25 cellular contexts compared by ENCODE assay signal in genomic region chrX:29297171-29297800, GRCh38.
DNase-seq lines count a peak whose midpoint lies in the region; ATAC-seq, FAIRE-seq and TF ChIP-seq lines count a peak whose summit lies in the region.
"Had no signal": no experiment of that assay in that cellular context is flagged by ENCODE, and none has a peak within 500 bp of the region (broad histone marks: within the 10 kb centered on the region; RNA-seq: fewer than 3 reads in every experiment).

No MANE protein-coding gene starts in this region.

- TF ChIP-seq POLR2A in esophagus muscularis mucosa (IDR thresholded peaks at IDR 0.05; ENCODE audit: low read depth): no peak

- no peak for ATAC-seq in pancreas
- ATAC-seq in HG02981 (IDR thresholded peaks at IDR 0.05; ENCODE audit: unreplicated experiment): no peak
- ATAC-seq: CD8-positive, alpha-beta T cell; T-cell had no signal

- H3K27me3 ChIP-seq in HAP-1 (ENCODE audit: low read depth) (no peaks in the 10 kb centered on the region), HUES64 (ENCODE audit: insufficient read depth, low read length) (no peaks in the 10 kb centered on the region), pancreas (peaks cover 0 to 7% (median 2%) of the 10 kb centered on the region in 4 donors), esophagus muscularis mucosa (no peaks in the 10 kb centered on the region)
- H3K27me3 ChIP-seq: MG63 had no signal

- in situ Hi-C loops in HAP-1 (cut with MboI; ENCODE audit: low sequenced_read_pairs): no loop called here

- 14% methylated on average over 2 of the region's 4 CpGs for WGBS in HUES64
- 36 to 40% methylated on average over 4 of the region's 4 CpGs for WGBS in pancreas, 2 donors
- WGBS in esophagus muscularis mucosa: 34% methylated on average over 4 of the region's 4 CpGs

- no peak overlapping the region for H3K9ac ChIP-seq in HUES64 (ENCODE audit: low read depth, low read length)

- TF ChIP-seq CTCF in pancreas (IDR thresholded peaks at IDR 0.05): no peak
- TF ChIP-seq CTCF in esophagus muscularis mucosa (IDR thresholded peaks at IDR 0.05): no peak

- intact Hi-C loops in pancreas (cut with DNase I) (no loop called here), esophagus muscularis mucosa (cut with DNase I) (no loop called here)

- no peak overlapping the region for H3K4me3 ChIP-seq in HAP-1
- H3K4me3 ChIP-seq in HUES64 (ENCODE audit: low read length): no peak overlapping the region
- no peak overlapping the region for H3K4me3 ChIP-seq in pancreas
- H3K4me3 ChIP-seq in esophagus muscularis mucosa: no peak overlapping the region
- H3K4me3 ChIP-seq: MG63 had no signal

- peaks cover 24% of the 10 kb centered on the region for H3K4me1 ChIP-seq in HAP-1
- H3K4me1 ChIP-seq in HUES64 (ENCODE audit: insufficient read depth, low read length): peaks cover 8% of the 10 kb centered on the region
- no peaks in the 10 kb centered on the region for H3K4me1 ChIP-seq in pancreas
- peaks cover 0 to 9% (median 0%) of the 10 kb centered on the region in 4 donors for H3K4me1 ChIP-seq in esophagus muscularis mucosa
- H3K4me1 ChIP-seq: Caco-2 had no signal

- H3K27ac ChIP-seq in HUES64 (ENCODE audit: low read depth, low read length) (peak overlapping the region; percentile 76; the same call in 1 of the 2 replicates), pancreas (no peak overlapping the region), esophagus muscularis mucosa (replicated peaks in 1 of 4) (no peak overlapping the region)
- H3K27ac ChIP-seq: C4-2B, RWPE1 had no signal

- peak; percentile 85 for FAIRE-seq in pancreas (lab: Jason Lieb, UNC)
- FAIRE-seq: GM12891 had no signal

- DNase-seq in HAP-1 (ENCODE audit: low spot score in 2 of 2) (peak; percentile 29 to 84), fibroblast of peridontal ligament (ENCODE audit: extremely low read depth) (peak; percentile 59), pancreas (no peak), esophagus muscularis mucosa (ENCODE audit: extremely low spot score) (no peak), cerebellum (ENCODE audit: low spot score) (no peak)
- DNase-seq: Caco-2; CD8-positive, alpha-beta T cell; DMS79; EL; GDM1; HFFc6; KG1; MG63; NCI-H1105 treated with DMSO at 0.1 percent for 48 hours; NCI-H146; NCI-H2029 treated with DMSO at 0.1 percent for 48 hours; NCI-H446 treated with DMSO at 0.1 percent for 48 hours; NCI-H526 treated with DMSO at 0.1 percent for 48 hours; SHP77; T-cell had no signal

- no peaks in the 10 kb centered on the region; the same call in 1 of the 2 replicates for H3K36me3 ChIP-seq in HAP-1 (replicated peaks)
- H3K36me3 ChIP-seq in HUES64 (ENCODE audit: insufficient read depth, low read length): no peaks in the 10 kb centered on the region
- H3K36me3 ChIP-seq in pancreas: no peaks in the 10 kb centered on the region
- H3K36me3 ChIP-seq in esophagus muscularis mucosa: no peaks in the 10 kb centered on the region
- H3K36me3 ChIP-seq: MG63 had no signal

- no peak for TF ChIP-seq EP300 in esophagus muscularis mucosa (IDR thresholded peaks at IDR 0.05)

- H3K9me3 ChIP-seq in HAP-1 (no peaks in the 10 kb centered on the region; the same call in 1 of the 2 replicates), HUES64 (ENCODE audit: insufficient read depth, low read depth, low read length) (no peaks in the 10 kb centered on the region), pancreas (no peaks in the 10 kb centered on the region), esophagus muscularis mucosa (no peaks in the 10 kb centered on the region)
- H3K9me3 ChIP-seq: Caco-2, MG63 had no signal

Comparison
In these comparisons a context has a peak if more than half of its experiments do, and no peak if none do; other contexts are left out.
1. DNase-seq: peak in HAP-1 (2 of 2) and fibroblast of peridontal ligament (single experiment); none in pancreas (0 of 6), esophagus muscularis mucosa (single experiment) and cerebellum (single experiment).